14 cellular contexts compared by ENCODE assay signal in the genomic region with DNA sequence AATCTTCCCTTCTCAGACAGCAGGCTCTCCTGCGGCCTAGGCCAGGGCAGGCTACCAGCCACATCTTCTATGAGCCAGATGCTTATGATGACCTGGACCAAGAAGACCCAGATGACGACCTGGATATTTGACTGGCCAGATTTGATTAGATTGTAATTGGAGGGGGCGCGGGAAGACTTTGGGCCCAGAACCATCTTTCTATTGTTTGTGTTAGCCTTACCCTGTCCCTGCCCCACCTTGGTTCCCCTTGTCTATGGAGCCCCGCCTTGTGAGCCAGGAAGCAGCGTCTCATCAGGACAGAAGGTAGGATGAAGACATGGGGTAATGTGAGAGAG. TPM values are rescaled to one million over a fixed set of nuclear protein-coding genes. Genes with fewer than 3 reads are reported as not detected.
DNase-seq lines count a peak whose midpoint lies in the region; ATAC-seq and TF ChIP-seq lines count a peak whose summit lies in the region.
"Had no signal": no experiment of that assay in that cellular context is flagged by ENCODE, and none has a peak within 500 bp of the region (broad histone marks: within the 10 kb centered on the region; RNA-seq: fewer than 3 reads in every experiment).

No MANE protein-coding gene starts in this region.

- no peaks in the 10 kb centered on the region for H3K9me3 Mint-ChIP-seq in activated naive CD8-positive, alpha-beta T cell treated with anti-CD3 and anti-CD28 coated beads for 36 hours
- no peaks in the 10 kb centered on the region for H3K9me3 Mint-ChIP-seq in activated naive CD8-positive, alpha-beta T cell treated with anti-CD3 and anti-CD28 coated beads, Interleukin-2, amount 50 U/mL, for 24 hours
- no peaks in the 10 kb centered on the region for H3K9me3 Mint-ChIP-seq in type B pancreatic cell
- H3K9me3 Mint-ChIP-seq: activated T-cell treated with anti-CD3 and anti-CD28 coated beads, Interleukin-2, amount 50 U/mL, for 72 hours; HFFc6 had no signal

- peak overlapping the region; percentile 68 for H3K27ac Mint-ChIP-seq in activated naive CD8-positive, alpha-beta T cell treated with anti-CD3 and anti-CD28 coated beads for 36 hours
- H3K27ac Mint-ChIP-seq in activated naive CD8-positive, alpha-beta T cell treated with anti-CD3 and anti-CD28 coated beads, Interleukin-2, amount 50 U/mL, for 24 hours, result no peak overlapping the region
- H3K27ac Mint-ChIP-seq in type B pancreatic cell, result peak overlapping the region; percentile 87
- H3K27ac Mint-ChIP-seq: HFFc6 had no signal

- peaks cover 41% of the 10 kb centered on the region for H3K4me1 Mint-ChIP-seq in activated naive CD8-positive, alpha-beta T cell treated with anti-CD3 and anti-CD28 coated beads for 36 hours
- peaks cover 38% of the 10 kb centered on the region for H3K4me1 Mint-ChIP-seq in activated naive CD8-positive, alpha-beta T cell treated with anti-CD3 and anti-CD28 coated beads, Interleukin-2, amount 50 U/mL, for 24 hours
- peaks cover 6% of the 10 kb centered on the region for H3K4me1 Mint-ChIP-seq in type B pancreatic cell (ENCODE audit: unreplicated experiment)

- H3K36me3 Mint-ChIP-seq in activated naive CD8-positive, alpha-beta T cell treated with anti-CD3 and anti-CD28 coated beads for 36 hours, result peaks cover 22% of the 10 kb centered on the region
- peaks cover 21% of the 10 kb centered on the region for H3K36me3 Mint-ChIP-seq in activated naive CD8-positive, alpha-beta T cell treated with anti-CD3 and anti-CD28 coated beads, Interleukin-2, amount 50 U/mL, for 24 hours (ENCODE audit: low read depth)
- peaks cover 16% of the 10 kb centered on the region for H3K36me3 Mint-ChIP-seq in type B pancreatic cell

- DNase-seq in activated naive CD8-positive, alpha-beta T cell treated with anti-CD3 and anti-CD28 coated beads for 36 hours, result no peak
- DNase-seq in activated naive CD8-positive, alpha-beta T cell treated with anti-CD3 and anti-CD28 coated beads, Interleukin-2, amount 50 U/mL, for 24 hours, result no peak
- no peak for DNase-seq in left lobe of liver (ENCODE audit: low spot score)
- DNase-seq in type B pancreatic cell (ENCODE audit: extremely low spot score, unreplicated experiment), result no peak
- no peak for DNase-seq in pons (ENCODE audit: low spot score)
- no peak for DNase-seq in stimulated activated CD4-positive, alpha-beta T cell treated with anti-CD3 and anti-CD28 coated beads, Interleukin-1b, Interleukin-23, amount 100 ng/mL, for 48 hours
- DNase-seq: activated T-cell treated with anti-CD3 and anti-CD28 coated beads, Interleukin-2, amount 50 U/mL, for 72 hours; HFFc6; mesenchymal stem cell; NCI-H187; RPMI8226 had no signal

- ATAC-seq in activated naive CD8-positive, alpha-beta T cell treated with anti-CD3 and anti-CD28 coated beads, Interleukin-2, amount 50 U/mL, for 24 hours, result no peak
- ATAC-seq in left lobe of liver, result peak; percentile 1
- ATAC-seq: activated T-cell treated with anti-CD3 and anti-CD28 coated beads, Interleukin-2, amount 50 U/mL, for 72 hours; pancreas had no signal

- TF ChIP-seq CTCF in type B pancreatic cell (conservative IDR thresholded peaks at IDR 0.05), result no peak

- peaks cover 18% of the 10 kb centered on the region for H3K27me3 Mint-ChIP-seq in activated naive CD8-positive, alpha-beta T cell treated with anti-CD3 and anti-CD28 coated beads for 36 hours
- H3K27me3 Mint-ChIP-seq in activated naive CD8-positive, alpha-beta T cell treated with anti-CD3 and anti-CD28 coated beads, Interleukin-2, amount 50 U/mL, for 24 hours, result peaks cover 21% of the 10 kb centered on the region
- H3K27me3 Mint-ChIP-seq in type B pancreatic cell, result peaks cover 43% of the 10 kb centered on the region

- no peak overlapping the region for H3K4me3 Mint-ChIP-seq in activated naive CD8-positive, alpha-beta T cell treated with anti-CD3 and anti-CD28 coated beads for 36 hours
- H3K4me3 Mint-ChIP-seq in activated naive CD8-positive, alpha-beta T cell treated with anti-CD3 and anti-CD28 coated beads, Interleukin-2, amount 50 U/mL, for 24 hours, result no peak overlapping the region
- peak overlapping the region; percentile 83 for H3K4me3 Mint-ChIP-seq in type B pancreatic cell
- H3K4me3 Mint-ChIP-seq: HFFc6 had no signal

RNA-seq across cellular contexts. Expression of gene CLDN7, which starts 2.8 kb away (rescaled TPM):
- 1 to 10 TPM in 1 of 2 experiments, under 1 TPM in 1; 0.90 to 1.6 TPM for total RNA-seq in activated naive CD8-positive, alpha-beta T cell treated with anti-CD3 and anti-CD28 coated beads for 36 hours
- total RNA-seq in left lobe of liver, result 20.5 TPM
- 118 and 284 TPM in 2 replicates for total RNA-seq in type B pancreatic cell (ENCODE audit: low replicate concordance)
- total RNA-seq: ascending aorta, LHCN-M2 had no signal

RNA-seq across cellular contexts. Expression of gene ELP5, which starts 7.5 kb away (rescaled TPM):
- total RNA-seq in activated naive CD8-positive, alpha-beta T cell treated with anti-CD3 and anti-CD28 coated beads for 36 hours, result 100 to 1,000 TPM in 1 of 2 experiments, 10 to 100 TPM in 1; 99.0 to 110 TPM
- 27.5 TPM for total RNA-seq in left lobe of liver
- 43.1 and 55.7 TPM in 2 replicates for total RNA-seq in type B pancreatic cell (ENCODE audit: low replicate concordance)

RNA-seq across cellular contexts. Expression of gene CTDNEP1, which starts 8.0 kb away (rescaled TPM):
- 100 to 1,000 TPM; 180 to 191 TPM for total RNA-seq in activated naive CD8-positive, alpha-beta T cell treated with anti-CD3 and anti-CD28 coated beads for 36 hours
- total RNA-seq in left lobe of liver (35.1 TPM), type B pancreatic cell (ENCODE audit: low replicate concordance) (138 and 154 TPM in 2 replicates)

RNA-seq across cellular contexts. Expression of gene GABARAP, which starts 17.3 kb away (rescaled TPM):
- 100 to 1,000 TPM; 112 to 113 TPM for total RNA-seq in activated naive CD8-positive, alpha-beta T cell treated with anti-CD3 and anti-CD28 coated beads for 36 hours
- total RNA-seq in left lobe of liver, result 235 TPM
- 478 and 570 TPM in 2 replicates for total RNA-seq in type B pancreatic cell (ENCODE audit: low replicate concordance)

RNA-seq across cellular contexts. Expression of gene PHF23, which starts 20.3 kb away (rescaled TPM):
- 10 to 100 TPM; 28.1 to 28.8 TPM for total RNA-seq in activated naive CD8-positive, alpha-beta T cell treated with anti-CD3 and anti-CD28 coated beads for 36 hours
- total RNA-seq in left lobe of liver, result 16.5 TPM
- total RNA-seq in type B pancreatic cell (ENCODE audit: low replicate concordance), result 42.8 and 61.1 TPM in 2 replicates
